ENCODE assay signal across 9 cellular contexts in the genomic region with DNA sequence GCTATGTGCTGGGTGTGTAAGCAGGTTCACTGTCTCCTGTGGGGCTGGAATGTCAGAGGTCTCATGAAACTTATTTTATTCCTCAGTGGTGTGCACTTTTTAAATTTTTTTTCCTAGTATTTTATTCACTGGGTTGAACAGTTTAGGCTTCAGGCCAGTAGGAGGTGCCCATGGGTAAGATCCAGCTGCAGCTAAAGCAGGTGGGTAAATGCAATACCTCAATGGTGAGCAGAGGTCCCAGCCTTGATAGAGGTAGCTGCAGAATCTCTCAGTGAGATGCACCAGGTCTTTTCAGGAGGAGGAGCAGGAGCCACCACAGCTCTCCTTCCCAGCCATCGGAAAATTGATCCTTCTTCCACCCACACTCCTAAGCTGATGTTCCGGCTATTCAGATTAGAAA. TPM values are rescaled to one million over a fixed set of nuclear protein-coding genes. Genes with fewer than 3 reads are reported as not detected.
DNase-seq lines count a peak whose midpoint lies in the region; ATAC-seq and TF ChIP-seq lines count a peak whose summit lies in the region.
"Had no signal": no experiment of that assay in that cellular context is flagged by ENCODE, and none has a peak within 500 bp of the region (broad histone marks: within the 10 kb centered on the region; RNA-seq: fewer than 3 reads in every experiment).

No MANE protein-coding gene starts in this region.

- POLR2A ChIA-PET in activated CD8-positive, alpha-beta T cell treated with anti-CD3 and anti-CD28 coated beads for 36 hours (lab: Charles Lee) = interaction anchor here (0.7 kb wide), 1 partner anchor 15 kb away, joined by 3 read pairs; no protein-coding TSS in a partner anchor
- POLR2A ChIA-PET in activated CD8-positive, alpha-beta T cell treated with anti-CD3 and anti-CD28 coated beads, Interleukin-2, amount 10 ng/mL, durations not matched to agents 7 days and 5 days (lab: Charles Lee) = interaction anchor here (1.0 kb wide), 1 partner anchor 216 kb away, joined by 3 read pairs; a partner anchor contains a TSS

- no peak overlapping the region for H3K4me3 Mint-ChIP-seq in activated CD8-positive, alpha-beta T cell treated with anti-CD3 and anti-CD28 coated beads for 36 hours
- no peak overlapping the region for H3K4me3 Mint-ChIP-seq in activated CD8-positive, alpha-beta T cell treated with anti-CD3 and anti-CD28 coated beads, Interleukin-2, amount 10 ng/mL, durations not matched to agents 7 days and 5 days

- CTCF ChIA-PET in activated CD8-positive, alpha-beta T cell treated with anti-CD3 and anti-CD28 coated beads for 36 hours (lab: Charles Lee) = interaction anchor here (0.9 to 5.8 kb wide), 5 partner anchors 19 to 278 kb away, joined by 3 to 34 read pairs (median 3); no protein-coding TSS in a partner anchor
- CTCF ChIA-PET in activated CD8-positive, alpha-beta T cell treated with anti-CD3 and anti-CD28 coated beads, Interleukin-2, amount 10 ng/mL, durations not matched to agents 7 days and 5 days (lab: Charles Lee) = interaction anchor here (0.9 to 1.9 kb wide), 5 partner anchors 8 to 279 kb away, joined by 3 to 13 read pairs (median 4); a partner anchor contains a TSS

- no peaks in the 10 kb centered on the region for H3K27me3 ChIP-seq in NT2/D1 (ENCODE audit: insufficient read depth, insufficient read length)

- no peak overlapping the region for H3K9ac ChIP-seq in NT2/D1 (ENCODE audit: insufficient read length, low read depth)

- TF ChIP-seq CTCF in activated CD8-positive, alpha-beta T cell treated with anti-CD3 and anti-CD28 coated beads for 36 hours (IDR thresholded peaks at IDR 0.05) = peak; percentile 35

- intact Hi-C loops in activated CD8-positive, alpha-beta T cell treated with anti-CD3 and anti-CD28 coated beads for 36 hours (cut with micrococcal nuclease) = loop anchor here (5.0 kb wide), 2 partner anchors 204 to 279 kb away; no protein-coding TSS in a partner anchor

- no peak overlapping the region for H3K27ac Mint-ChIP-seq in activated CD8-positive, alpha-beta T cell treated with anti-CD3 and anti-CD28 coated beads for 36 hours
- no peak overlapping the region for H3K27ac Mint-ChIP-seq in activated CD8-positive, alpha-beta T cell treated with anti-CD3 and anti-CD28 coated beads, Interleukin-2, amount 10 ng/mL, durations not matched to agents 7 days and 5 days

- peaks cover 4% of the 10 kb centered on the region for H3K27me3 Mint-ChIP-seq in activated CD8-positive, alpha-beta T cell treated with anti-CD3 and anti-CD28 coated beads for 36 hours
- H3K27me3 Mint-ChIP-seq in activated CD8-positive, alpha-beta T cell treated with anti-CD3 and anti-CD28 coated beads, Interleukin-2, amount 10 ng/mL, durations not matched to agents 7 days and 5 days (ENCODE audit: low read depth) = peaks cover 11% of the 10 kb centered on the region

- peaks cover 5% of the 10 kb centered on the region for H3K4me1 ChIP-seq in NT2/D1 (ENCODE audit: insufficient read depth, insufficient read length)

- no peaks in the 10 kb centered on the region for H3K4me1 Mint-ChIP-seq in activated CD8-positive, alpha-beta T cell treated with anti-CD3 and anti-CD28 coated beads for 36 hours (ENCODE audit: low read depth)
- H3K4me1 Mint-ChIP-seq in activated CD8-positive, alpha-beta T cell treated with anti-CD3 and anti-CD28 coated beads, Interleukin-2, amount 10 ng/mL, durations not matched to agents 7 days and 5 days (ENCODE audit: low read depth) = no peaks in the 10 kb centered on the region

- H3K36me3 ChIP-seq in NT2/D1 (ENCODE audit: insufficient read depth, insufficient read length, low read length) = no peaks in the 10 kb centered on the region

- H3K9me3 ChIP-seq in NT2/D1 (ENCODE audit: insufficient read depth, low read length) = no peaks in the 10 kb centered on the region

- H3K27ac ChIP-seq in substantia nigra (ENCODE audit: low read depth, low read length, poor library complexity, severe bottlenecking) = no peak overlapping the region

- no peaks in the 10 kb centered on the region for H3K36me3 Mint-ChIP-seq in activated CD8-positive, alpha-beta T cell treated with anti-CD3 and anti-CD28 coated beads for 36 hours (ENCODE audit: low read depth)
- H3K36me3 Mint-ChIP-seq in activated CD8-positive, alpha-beta T cell treated with anti-CD3 and anti-CD28 coated beads, Interleukin-2, amount 10 ng/mL, durations not matched to agents 7 days and 5 days (ENCODE audit: low read depth) = no peaks in the 10 kb centered on the region

- H3K4me3 ChIP-seq in NT2/D1 (ENCODE audit: insufficient read length, low read depth) = no peak overlapping the region

- no peaks in the 10 kb centered on the region for H3K9me3 Mint-ChIP-seq in activated CD8-positive, alpha-beta T cell treated with anti-CD3 and anti-CD28 coated beads for 36 hours
- no peaks in the 10 kb centered on the region for H3K9me3 Mint-ChIP-seq in activated CD8-positive, alpha-beta T cell treated with anti-CD3 and anti-CD28 coated beads, Interleukin-2, amount 10 ng/mL, durations not matched to agents 7 days and 5 days (ENCODE audit: insufficient read depth)

- DNase-seq in activated CD8-positive, alpha-beta T cell treated with anti-CD3 and anti-CD28 coated beads for 36 hours = peak; percentile 41
- DNase-seq in activated CD8-positive, alpha-beta T cell treated with anti-CD3 and anti-CD28 coated beads, Interleukin-2, amount 10 ng/mL, durations not matched to agents 7 days and 5 days = no peak
- DNase-seq in NT2/D1 (ENCODE audit: low read depth, low spot score) (peak; percentile 22), substantia nigra (lab: John Stamatoyannopoulos, UW) (no peak)
- DNase-seq in central memory CD4-positive, alpha-beta T cell = peak; percentile 17
- DNase-seq in stimulated activated CD4-positive, alpha-beta T cell treated with anti-CD3 and anti-CD28 coated beads, TNF-alpha, amount 100 ng/mL, for 48 hours (ENCODE audit: low read depth in 3 of 3) = peak in 2 of 3 donors; percentile 9 to 24

- peak; percentile 56 for ATAC-seq in activated CD8-positive, alpha-beta T cell treated with anti-CD3 and anti-CD28 coated beads for 36 hours
- no peak for ATAC-seq in activated CD8-positive, alpha-beta T cell treated with anti-CD3 and anti-CD28 coated beads, Interleukin-2, amount 10 ng/mL, durations not matched to agents 7 days and 5 days
- no peak for ATAC-seq in GM21576 (IDR thresholded peaks at IDR 0.05; ENCODE audit: unreplicated experiment)
- ATAC-seq in GM19328 (IDR thresholded peaks at IDR 0.05; ENCODE audit: unreplicated experiment) = no peak

RNA-seq across cellular contexts. Expression of a gene that starts 12.6 kb away (rescaled TPM):
- not detected for total RNA-seq in activated CD8-positive, alpha-beta T cell treated with anti-CD3 and anti-CD28 coated beads for 36 hours
- total RNA-seq in activated CD8-positive, alpha-beta T cell treated with anti-CD3 and anti-CD28 coated beads, Interleukin-2, amount 10 ng/mL, durations not matched to agents 7 days and 5 days = not detected
- total RNA-seq: NCI-H460 had no signal

RNA-seq across cellular contexts. Expression of a gene that starts 21.6 kb away (rescaled TPM):
- not detected for total RNA-seq in activated CD8-positive, alpha-beta T cell treated with anti-CD3 and anti-CD28 coated beads for 36 hours
- not detected for total RNA-seq in activated CD8-positive, alpha-beta T cell treated with anti-CD3 and anti-CD28 coated beads, Interleukin-2, amount 10 ng/mL, durations not matched to agents 7 days and 5 days
- total RNA-seq: NCI-H460 had no signal

RNA-seq across cellular contexts. Expression of a gene that starts 37.5 kb away (rescaled TPM):
- total RNA-seq in activated CD8-positive, alpha-beta T cell treated with anti-CD3 and anti-CD28 coated beads for 36 hours = not detected
- total RNA-seq in activated CD8-positive, alpha-beta T cell treated with anti-CD3 and anti-CD28 coated beads, Interleukin-2, amount 10 ng/mL, durations not matched to agents 7 days and 5 days = not detected
- total RNA-seq: NCI-H460 had no signal

RNA-seq across cellular contexts. Expression of a gene that starts 39.1 kb away (rescaled TPM):
- not detected for total RNA-seq in activated CD8-positive, alpha-beta T cell treated with anti-CD3 and anti-CD28 coated beads for 36 hours
- not detected for total RNA-seq in activated CD8-positive, alpha-beta T cell treated with anti-CD3 and anti-CD28 coated beads, Interleukin-2, amount 10 ng/mL, durations not matched to agents 7 days and 5 days
- total RNA-seq: NCI-H460 had no signal

Comparison
In these comparisons a context has a peak if more than half of its experiments do, and no peak if none do; other contexts are left out.
1. DNase-seq: peak in activated CD8-positive, alpha-beta T cell treated with anti-CD3 and anti-CD28 coated beads for 36 hours (single experiment), NT2/D1 (single experiment), central memory CD4-positive, alpha-beta T cell (single experiment) and stimulated activated CD4-positive, alpha-beta T cell treated with anti-CD3 and anti-CD28 coated beads, TNF-alpha, amount 100 ng/mL, for 48 hours (2 of 3); none in activated CD8-positive, alpha-beta T cell treated with anti-CD3 and anti-CD28 coated beads, Interleukin-2, amount 10 ng/mL, durations not matched to agents 7 days and 5 days (single experiment) and substantia nigra (0 of 49).